In genomic region chr6:138297761-138298298, GRCh38 we compare ENCODE assay signal across 1 cellular context.
TF ChIP-seq lines count a peak whose summit lies in the region.

No MANE protein-coding gene starts in this region.

TF ChIP-seq in HepG2, 621 proteins besides CTCF, POLR2A, EP300 and RAD21 (continued from another document):
- TF ChIP-seq ZBTB34 (CRISPR knock-in tag; IDR thresholded peaks at IDR 0.05) (0 out of 2 replicates have a peak, but pooled peaks have one; percentile 38), TBX3 (IDR thresholded peaks at IDR 0.05; ENCODE audit: borderline replicate concordance) (0 out of 2 replicates have a peak, but pooled peaks have one; percentile 36), NR2F6 (IDR thresholded peaks at IDR 0.05) (peak; percentile 25; the same call in 1 of the 2 replicates), NR2F6 (CRISPR knock-in tag; IDR thresholded peaks at IDR 0.05) (no peak), HNF1B (CRISPR knock-in tag; IDR thresholded peaks at IDR 0.05) (peak; percentile 48; the same call in 1 of the 2 replicates), ZSCAN31 (CRISPR knock-in tag; IDR thresholded peaks at IDR 0.05; ENCODE audit: low read depth) (no peak), CEBPB (IDR thresholded peaks at IDR 0.05; ENCODE audit: borderline replicate concordance, low read depth, low read length) (peak; percentile 70; the same call in 1 of the 2 replicates), STAG1 (CRISPR knock-in tag; IDR thresholded peaks at IDR 0.05) (0 out of 2 replicates have a peak, but pooled peaks have one; percentile 8), HNRNPK (IDR thresholded peaks at IDR 0.05; ENCODE audit: low read depth, low read length, poor library complexity, severe bottlenecking) (no peak), PTBP1 (IDR thresholded peaks at IDR 0.05; ENCODE audit: low read depth, low read length, poor library complexity, severe bottlenecking) (no peak), NFYB (CRISPR knock-in tag; IDR thresholded peaks at IDR 0.05) (no peak), ZNF644 (CRISPR knock-in tag; IDR thresholded peaks at IDR 0.05; ENCODE audit: low read depth) (peak; percentile 75; the same call in 1 of the 2 replicates)
